In the genomic region with DNA sequence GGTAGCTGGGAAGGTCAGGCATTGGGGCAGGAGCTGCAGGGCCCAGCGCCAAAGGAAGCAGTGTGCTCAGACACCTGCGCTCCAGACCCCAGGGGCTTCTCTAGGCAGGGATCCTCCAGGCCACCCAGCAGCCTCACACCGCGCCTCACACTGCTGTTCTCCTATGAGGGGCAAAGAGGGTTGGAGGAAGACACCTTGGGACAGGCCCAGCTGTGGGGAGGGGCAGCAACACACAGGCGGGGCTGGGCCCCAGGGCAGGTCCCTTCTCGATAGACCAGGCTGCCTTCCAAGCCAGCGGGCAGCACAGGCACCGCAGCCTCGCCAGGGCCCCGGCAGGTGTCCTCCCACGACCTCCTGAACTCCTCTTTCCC, we compare ENCODE assay signal across 15 cellular contexts. TPM values are rescaled to one million over a fixed set of nuclear protein-coding genes. Genes with fewer than 3 reads are reported as not detected.
DNase-seq lines count a peak whose midpoint lies in the region; ATAC-seq and TF ChIP-seq lines count a peak whose summit lies in the region.
"Had no signal": no experiment of that assay in that cellular context is flagged by ENCODE, and none has a peak within 500 bp of the region (broad histone marks: within the 10 kb centered on the region; RNA-seq: fewer than 3 reads in every experiment).

No MANE protein-coding gene starts in this region.

- peaks cover 7% of the 10 kb centered on the region for H3F3A ChIP-seq in SK-N-SH (replicated peaks; ENCODE audit: insufficient read depth)

- no peaks in the 10 kb centered on the region for H3K9me2 ChIP-seq in SK-N-SH

- ATAC-seq in Right ventricle myocardium superior (ENCODE audit: poor library complexity) (no peak), lower lobe of right lung (no peak), aorta (ENCODE audit: low FRiP score) (peak; percentile 3), GM18511 (IDR thresholded peaks at IDR 0.05; ENCODE audit: unreplicated experiment) (no peak)
- ATAC-seq: activated naive CD4-positive, alpha-beta T cell treated with anti-CD3 and anti-CD28 coated beads, Interleukin-2, amount 50 U/mL, for 72 hours; T-helper 17 cell had no signal

- H3K4me3 ChIP-seq in right atrium auricular region (no peak overlapping the region), SK-N-SH (ENCODE audit: low read depth in 2 of 2, low read length in 1 of 2) (no peak overlapping the region), lower lobe of right lung (no peak overlapping the region), aorta (ENCODE audit: low read length in 2 of 2) (no peak overlapping the region)
- H3K4me3 ChIP-seq: left lung, PC-9, skin epidermis had no signal

- TF ChIP-seq EP300 in SK-N-SH (IDR thresholded peaks at IDR 0.05; ENCODE audit: borderline replicate concordance in 1 of 2, low read depth in 1 of 2, low read length in 1 of 2) = no peak

- H3K4me1 ChIP-seq in right atrium auricular region (peaks cover 0 to 13% of the 10 kb centered on the region in 2 donors), SK-N-SH (ENCODE audit: control insufficient read depth in 1 of 2, insufficient read depth in 2 of 2, low read depth in 1 of 2, low read length in 1 of 2) (peaks cover 17 to 24% of the 10 kb centered on the region in 2 experiments), lower lobe of right lung (peaks cover 9% of the 10 kb centered on the region), aorta (ENCODE audit: control insufficient read depth in 1 of 2, insufficient read depth in 2 of 2, low read length in 2 of 2) (no peaks in the 10 kb centered on the region)

- no peaks in the 10 kb centered on the region for H3K79me2 ChIP-seq in SK-N-SH (ENCODE audit: insufficient read depth)

- WGBS in SK-N-SH (ENCODE audit: low lambda C conversion rate) = 92% methylated on average over 9 of the region's 11 CpGs
- WGBS in aorta, 2 donors = 26 to 37% methylated on average over 11 of the region's 11 CpGs

- no peak for TF ChIP-seq RAD21 in SK-N-SH (IDR thresholded peaks at IDR 0.05; ENCODE audit: low read length)

- TF ChIP-seq CTCF in right atrium auricular region (IDR thresholded peaks at IDR 0.05) (no peak), SK-N-SH (IDR thresholded peaks at IDR 0.05) (no peak), lower lobe of right lung (IDR thresholded peaks at IDR 0.05) (no peak)

- peak overlapping the region; percentile 73; the same call in 1 of the 2 replicates for H3K4me2 ChIP-seq in SK-N-SH
- H3K4me2 ChIP-seq: PC-9 had no signal

- H4K20me1 ChIP-seq in SK-N-SH (ENCODE audit: insufficient read depth) = no peaks in the 10 kb centered on the region

- H3K27me3 ChIP-seq in right atrium auricular region = no peaks in the 10 kb centered on the region
- no peaks in the 10 kb centered on the region for H3K27me3 ChIP-seq in SK-N-SH (ENCODE audit: insufficient read depth)
- H3K27me3 ChIP-seq in lower lobe of right lung (ENCODE audit: low read depth) = peaks cover 9% of the 10 kb centered on the region
- no peaks in the 10 kb centered on the region for H3K27me3 ChIP-seq in aorta (ENCODE audit: control insufficient read depth in 1 of 2, insufficient read depth in 2 of 2, low read length in 1 of 2)

- intact Hi-C loops in Right ventricle myocardium superior (cut with DNase I) = no loop called here
- intact Hi-C loops in lower lobe of right lung (cut with DNase I) = no loop called here
- intact Hi-C loops in aorta (cut with DNase I) = no loop called here

- no peaks in the 10 kb centered on the region for H3K36me3 ChIP-seq in right atrium auricular region
- no peaks in the 10 kb centered on the region for H3K36me3 ChIP-seq in SK-N-SH (replicated peaks in 1 of 2; ENCODE audit: control insufficient read depth in 1 of 2, insufficient read depth in 2 of 2, low read length in 1 of 2)
- no peaks in the 10 kb centered on the region for H3K36me3 ChIP-seq in lower lobe of right lung
- H3K36me3 ChIP-seq in aorta (ENCODE audit: control insufficient read depth in 1 of 2, insufficient read depth in 2 of 2, low read length in 1 of 2) = no peaks in the 10 kb centered on the region
- H3K36me3 ChIP-seq: left lung had no signal

- POLR2A ChIA-PET in SK-N-SH (lab: Yijun Ruan, JAX) = no interaction called here

- peak overlapping the region; percentile 72; the same call in 1 of the 2 replicates for H2AFZ ChIP-seq in SK-N-SH (ENCODE audit: low read depth)
- H2AFZ ChIP-seq: PC-9 had no signal

- no peak overlapping the region for H3K9ac ChIP-seq in SK-N-SH

- CTCF ChIA-PET in SK-N-SH (lab: Yijun Ruan, JAX) = interaction anchor here (0.9 to 1.3 kb wide), 2 partner anchors 33 to 151 kb away, joined by 3 to 7 read pairs; no protein-coding TSS in a partner anchor

- peak; percentile 57 for DNase-seq in right atrium auricular region (ENCODE audit: low spot score)
- DNase-seq in Right ventricle myocardium superior = no peak
- DNase-seq in SK-N-SH = no peak
- DNase-seq in lower lobe of right lung = peak; percentile 42
- no peak for DNase-seq in aorta
- DNase-seq in mesenteric fat pad (ENCODE audit: low spot score) = no peak
- DNase-seq in GM03348 (ENCODE audit: low spot score) = no peak
- DNase-seq: activated CD4-positive, CD25-positive, alpha-beta regulatory T cell treated with anti-CD3 and anti-CD28 coated beads, Interleukin-2, amount 50 U/mL, for 72 hours; hippocampal formation; T-helper 17 cell had no signal

- no peaks in the 10 kb centered on the region for H3K9me3 ChIP-seq in right atrium auricular region
- no peaks in the 10 kb centered on the region for H3K9me3 ChIP-seq in SK-N-SH
- no peaks in the 10 kb centered on the region for H3K9me3 ChIP-seq in lower lobe of right lung
- no peaks in the 10 kb centered on the region for H3K9me3 ChIP-seq in aorta (ENCODE audit: control insufficient read depth, low read length)
- H3K9me3 ChIP-seq: left lung had no signal

- H3K27ac ChIP-seq in right atrium auricular region = no peak overlapping the region
- peak overlapping the region; percentile 57 to 79; a peak in 3 of 4 replicates for H3K27ac ChIP-seq in SK-N-SH (ENCODE audit: low read depth in 2 of 2, low read length in 1 of 2)
- H3K27ac ChIP-seq in lower lobe of right lung = no peak overlapping the region
- H3K27ac ChIP-seq in aorta (ENCODE audit: low read depth in 1 of 2, low read length in 2 of 2) = no peak overlapping the region
- H3K27ac ChIP-seq: left lung, PC-9 had no signal

TF ChIP-seq in SK-N-SH, 30 proteins besides CTCF, POLR2A, EP300 and RAD21:
- TF ChIP-seq, protein P1, sequence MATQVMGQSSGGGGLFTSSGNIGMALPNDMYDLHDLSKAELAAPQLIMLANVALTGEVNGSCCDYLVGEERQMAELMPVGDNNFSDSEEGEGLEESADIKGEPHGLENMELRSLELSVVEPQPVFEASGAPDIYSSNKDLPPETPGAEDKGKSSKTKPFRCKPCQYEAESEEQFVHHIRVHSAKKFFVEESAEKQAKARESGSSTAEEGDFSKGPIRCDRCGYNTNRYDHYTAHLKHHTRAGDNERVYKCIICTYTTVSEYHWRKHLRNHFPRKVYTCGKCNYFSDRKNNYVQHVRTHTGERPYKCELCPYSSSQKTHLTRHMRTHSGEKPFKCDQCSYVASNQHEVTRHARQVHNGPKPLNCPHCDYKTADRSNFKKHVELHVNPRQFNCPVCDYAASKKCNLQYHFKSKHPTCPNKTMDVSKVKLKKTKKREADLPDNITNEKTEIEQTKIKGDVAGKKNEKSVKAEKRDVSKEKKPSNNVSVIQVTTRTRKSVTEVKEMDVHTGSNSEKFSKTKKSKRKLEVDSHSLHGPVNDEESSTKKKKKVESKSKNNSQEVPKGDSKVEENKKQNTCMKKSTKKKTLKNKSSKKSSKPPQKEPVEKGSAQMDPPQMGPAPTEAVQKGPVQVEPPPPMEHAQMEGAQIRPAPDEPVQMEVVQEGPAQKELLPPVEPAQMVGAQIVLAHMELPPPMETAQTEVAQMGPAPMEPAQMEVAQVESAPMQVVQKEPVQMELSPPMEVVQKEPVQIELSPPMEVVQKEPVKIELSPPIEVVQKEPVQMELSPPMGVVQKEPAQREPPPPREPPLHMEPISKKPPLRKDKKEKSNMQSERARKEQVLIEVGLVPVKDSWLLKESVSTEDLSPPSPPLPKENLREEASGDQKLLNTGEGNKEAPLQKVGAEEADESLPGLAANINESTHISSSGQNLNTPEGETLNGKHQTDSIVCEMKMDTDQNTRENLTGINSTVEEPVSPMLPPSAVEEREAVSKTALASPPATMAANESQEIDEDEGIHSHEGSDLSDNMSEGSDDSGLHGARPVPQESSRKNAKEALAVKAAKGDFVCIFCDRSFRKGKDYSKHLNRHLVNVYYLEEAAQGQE (IDR thresholded peaks at IDR 0.05; ENCODE audit: low read depth, low read length) = no peak

RNA-seq across cellular contexts. Expression of a gene that starts 20.7 kb away (rescaled TPM):
- total RNA-seq in right atrium auricular region (not detected), Right ventricle myocardium superior (not detected), lower lobe of right lung (not detected), aorta (not detected), mesenteric fat pad (not detected)
- polyA plus RNA-seq in SK-N-SH (2012; rRNA removed) (not detected in 2 replicates), aorta (not detected)
- not detected in 2 replicates for polyA plus RNA-seq in SK-N-SH (2012; cell fraction: cytosol; rRNA removed)
- not detected in 2 replicates for polyA plus RNA-seq in SK-N-SH (2012; cell fraction: nucleus; rRNA removed)
- total RNA-seq: activated naive CD4-positive, alpha-beta T cell treated with anti-CD3 and anti-CD28 coated beads, Interleukin-2, amount 50 U/mL, for 72 hours; left lung; PC-9; T-helper 17 cell had no signal

RNA-seq across cellular contexts. Expression of a gene that starts 59.6 kb away (rescaled TPM):
- total RNA-seq in right atrium auricular region (100 to 1,000 TPM in 1 of 2 donors, 10 to 100 TPM in 1; 39.1 to 102 TPM), Right ventricle myocardium superior (23.6 TPM), lower lobe of right lung (23.1 TPM), aorta (10 to 100 TPM; 18.1 to 24.6 TPM), mesenteric fat pad (18.8 TPM)
- polyA plus RNA-seq in SK-N-SH (2012; rRNA removed) (44.0 and 45.6 TPM in 2 replicates), aorta (10 to 100 TPM; 14.6 to 14.8 TPM)
- 41.0 and 45.9 TPM in 2 replicates for polyA plus RNA-seq in SK-N-SH (2012; cell fraction: cytosol; rRNA removed)
- 32.7 and 40.3 TPM in 2 replicates for polyA plus RNA-seq in SK-N-SH (2012; cell fraction: nucleus; rRNA removed)

RNA-seq across cellular contexts. Expression of a gene that starts 59.7 kb away (rescaled TPM):
- total RNA-seq in right atrium auricular region (10 to 100 TPM; 11.0 to 11.1 TPM), Right ventricle myocardium superior (6.6 TPM), lower lobe of right lung (14.9 TPM), aorta (10 to 100 TPM; 13.3 to 14.4 TPM), mesenteric fat pad (18.4 TPM)
- polyA plus RNA-seq in SK-N-SH (2012; rRNA removed) (15.0 and 16.6 TPM in 2 replicates), aorta (10 to 100 TPM; 10.6 to 11.9 TPM)
- polyA plus RNA-seq in SK-N-SH (2012; cell fraction: cytosol; rRNA removed) = 5.9 and 11.5 TPM in 2 replicates
- 24.2 and 29.6 TPM in 2 replicates for polyA plus RNA-seq in SK-N-SH (2012; cell fraction: nucleus; rRNA removed)

Comparison
In these comparisons a context has a peak if more than half of its experiments do, and no peak if none do; other contexts are left out.
1. DNase-seq: peak in right atrium auricular region (single experiment) and lower lobe of right lung (single experiment); none in Right ventricle myocardium superior (single experiment), SK-N-SH (single experiment), aorta (0 of 2), mesenteric fat pad (single experiment) and GM03348 (single experiment).
2. H3K27ac ChIP-seq: peak in SK-N-SH (2 of 2); none in right atrium auricular region (0 of 2), lower lobe of right lung (single experiment) and aorta (0 of 2).